32 cellular contexts compared by ENCODE assay signal in genomic region chr11:28114116-28114515, GRCh38. TPM values are rescaled to one million over a fixed set of nuclear protein-coding genes. Genes with fewer than 3 reads are reported as not detected.
"Had no signal": no experiment of that assay in that cellular context is flagged by ENCODE, and none has a peak within 500 bp of the region (broad histone marks: within the 10 kb centered on the region; RNA-seq: fewer than 3 reads in every experiment).

No MANE protein-coding gene starts in this region.

- ATAC-seq: activated CD4-positive, CD25-positive, alpha-beta regulatory T cell treated with anti-CD3 and anti-CD28 coated beads, Interleukin-2, amount 50 U/mL, for 24 hours; activated CD8-positive, alpha-beta T cell treated with anti-CD3 and anti-CD28 coated beads for 36 hours; activated naive CD8-positive, alpha-beta T cell treated with anti-CD3 and anti-CD28 coated beads, Interleukin-2, amount 50 U/mL, for 24 hours; gastroesophageal sphincter; heart right ventricle; T-helper 17 cell had no signal

- H3K4me1 ChIP-seq: colonic mucosa had no signal

- DNase-seq: activated B cell treated with CpG ODN at 0.5 μM for 24 hours; activated CD4-positive, alpha-beta T cell treated with anti-CD3 and anti-CD28 coated beads for 48 hours; activated CD4-positive, alpha-beta T cell treated with anti-CD3 and anti-CD28 coated beads, Interleukin-2, amount 50 U/mL, for 1 hour; activated CD4-positive, alpha-beta T cell treated with anti-CD3 and anti-CD28 coated beads, Interleukin-2, amount 50 U/mL, for 48 hours; activated CD8-positive, alpha-beta memory T cell treated with anti-CD3 and anti-CD28 coated beads for 24 hours; activated CD8-positive, alpha-beta T cell treated with anti-CD3 and anti-CD28 coated beads for 36 hours; activated effector memory CD4-positive, alpha-beta T cell treated with anti-CD3 and anti-CD28 coated beads, Interleukin-2, amount 50 U/mL, for 16 hours; activated naive CD4-positive, alpha-beta T cell treated with anti-CD3 and anti-CD28 coated beads for 36 hours; activated naive CD8-positive, alpha-beta T cell treated with anti-CD3 and anti-CD28 coated beads for 36 hours; activated naive CD8-positive, alpha-beta T cell treated with anti-CD3 and anti-CD28 coated beads, Interleukin-2, amount 50 U/mL, for 24 hours; activated T-cell treated with anti-CD3 and anti-CD28 coated beads, Interleukin-2, amount 50 U/mL, for 48 hours; central memory CD4-positive, alpha-beta T cell; cerebellar nuclear complex; colonic mucosa; effector CD8-positive, alpha-beta T cell; esophagus squamous epithelium; foreskin melanocyte; heart right ventricle; T-helper 17 cell; T1000; WERI-Rb-1 had no signal

- H3K27ac Mint-ChIP-seq: activated B cell treated with CpG ODN at 0.5 μM for 24 hours; activated CD8-positive, alpha-beta T cell treated with anti-CD3 and anti-CD28 coated beads for 36 hours; activated naive CD4-positive, alpha-beta T cell treated with anti-CD3 and anti-CD28 coated beads for 36 hours; activated naive CD4-positive, alpha-beta T cell treated with anti-CD3 and anti-CD28 coated beads, Interleukin-2, amount 50 U/mL, for 24 hours; activated naive CD8-positive, alpha-beta T cell treated with anti-CD3 and anti-CD28 coated beads for 36 hours; activated naive CD8-positive, alpha-beta T cell treated with anti-CD3 and anti-CD28 coated beads, Interleukin-2, amount 50 U/mL, for 24 hours; activated T-helper 1 cell treated with anti-CD3 and anti-CD28 coated beads, Interleukin-12 subunit alpha, Interleukin-12 subunit beta, Interleukin-2, Interleukin-4 antibody, amounts not matched to agents 30 ng/mL and 10 ng/mL and 1 ng/mL, durations not matched to agents 14 hours and 24 hours and 36 hours; activated T-helper 2 cell treated with anti-CD3 and anti-CD28 coated beads, Interferon-gamma antibody, Interleukin-2, Interleukin-4, amounts not matched to agents 10 μg/mL and 5 μg/mL and 100 μg/mL, durations not matched to agents 14 hours and 24 hours and 36 hours; brain; T-helper 17 cell; T-helper 2 cell treated with Interferon-gamma antibody and Interleukin-4, amounts not matched to agents 5 μg/mL and 100 μg/mL, for 36 hours had no signal

- H3K4me3 ChIP-seq: ascending aorta, breast epithelium, cardiac muscle cell, colonic mucosa, esophagus squamous epithelium, gastroesophageal sphincter, heart right ventricle had no signal

- H3K27me3 Mint-ChIP-seq: activated B cell treated with CpG ODN at 0.5 μM for 24 hours; activated CD8-positive, alpha-beta T cell treated with anti-CD3 and anti-CD28 coated beads for 36 hours; activated naive CD4-positive, alpha-beta T cell treated with anti-CD3 and anti-CD28 coated beads, Interleukin-2, amount 50 U/mL, for 24 hours; activated naive CD8-positive, alpha-beta T cell treated with anti-CD3 and anti-CD28 coated beads for 36 hours; activated naive CD8-positive, alpha-beta T cell treated with anti-CD3 and anti-CD28 coated beads, Interleukin-2, amount 50 U/mL, for 24 hours; T-helper 17 cell had no signal

- H3K4me3 Mint-ChIP-seq: activated B cell treated with CpG ODN at 0.5 μM for 24 hours; activated CD8-positive, alpha-beta T cell treated with anti-CD3 and anti-CD28 coated beads for 36 hours; activated naive CD4-positive, alpha-beta T cell treated with anti-CD3 and anti-CD28 coated beads for 36 hours; activated naive CD4-positive, alpha-beta T cell treated with anti-CD3 and anti-CD28 coated beads, Interleukin-2, amount 50 U/mL, for 24 hours; activated naive CD8-positive, alpha-beta T cell treated with anti-CD3 and anti-CD28 coated beads for 36 hours; activated naive CD8-positive, alpha-beta T cell treated with anti-CD3 and anti-CD28 coated beads, Interleukin-2, amount 50 U/mL, for 24 hours; activated T-helper 1 cell treated with anti-CD3 and anti-CD28 coated beads, Interleukin-12 subunit alpha, Interleukin-12 subunit beta, Interleukin-2, Interleukin-4 antibody, amounts not matched to agents 30 ng/mL and 10 ng/mL and 1 ng/mL, durations not matched to agents 14 hours and 24 hours and 36 hours; T-helper 17 cell; T-helper 2 cell treated with Interferon-gamma antibody and Interleukin-4, amounts not matched to agents 5 μg/mL and 100 μg/mL, for 36 hours had no signal

- H3K27ac ChIP-seq: ascending aorta, breast epithelium, cardiac muscle cell, colonic mucosa, epithelial cell of prostate, esophagus squamous epithelium, gastroesophageal sphincter, heart right ventricle, WERI-Rb-1 had no signal

- H3K9me3 ChIP-seq: ascending aorta, breast epithelium, colonic mucosa, esophagus squamous epithelium, gastroesophageal sphincter, heart right ventricle had no signal

- H3K27me3 ChIP-seq: ascending aorta, breast epithelium, cardiac muscle cell, colonic mucosa, esophagus squamous epithelium, gastroesophageal sphincter, heart right ventricle had no signal

- H3K9me3 Mint-ChIP-seq: activated B cell treated with CpG ODN at 0.5 μM for 24 hours; activated CD8-positive, alpha-beta T cell treated with anti-CD3 and anti-CD28 coated beads for 36 hours; activated naive CD4-positive, alpha-beta T cell treated with anti-CD3 and anti-CD28 coated beads for 36 hours; activated naive CD4-positive, alpha-beta T cell treated with anti-CD3 and anti-CD28 coated beads, Interleukin-2, amount 50 U/mL, for 24 hours; activated naive CD8-positive, alpha-beta T cell treated with anti-CD3 and anti-CD28 coated beads for 36 hours; activated naive CD8-positive, alpha-beta T cell treated with anti-CD3 and anti-CD28 coated beads, Interleukin-2, amount 50 U/mL, for 24 hours; activated T-helper 1 cell treated with anti-CD3 and anti-CD28 coated beads, Interleukin-12 subunit alpha, Interleukin-12 subunit beta, Interleukin-2, Interleukin-4 antibody, amounts not matched to agents 30 ng/mL and 10 ng/mL and 1 ng/mL, durations not matched to agents 14 hours and 24 hours and 36 hours; activated T-helper 2 cell treated with anti-CD3 and anti-CD28 coated beads, Interferon-gamma antibody, Interleukin-2, Interleukin-4, amounts not matched to agents 10 μg/mL and 5 μg/mL and 100 μg/mL, durations not matched to agents 14 hours and 24 hours and 36 hours; brain; T-helper 2 cell treated with Interferon-gamma antibody and Interleukin-4, amounts not matched to agents 5 μg/mL and 100 μg/mL, for 36 hours had no signal

- H3K36me3 ChIP-seq: breast epithelium, colonic mucosa had no signal

RNA-seq across cellular contexts. Expression of gene KIF18A, which starts 6.2 kb away (rescaled TPM):
- total RNA-seq: ascending aorta had no signal
